Comparison of ENCODE assay signal across 33 cellular contexts in genomic region chr18:75970212-75970611, GRCh38.
DNase-seq lines count a peak whose midpoint lies in the region; ATAC-seq, FAIRE-seq and TF ChIP-seq lines count a peak whose summit lies in the region.
"Had no signal": no experiment of that assay in that cellular context is flagged by ENCODE, and none has a peak within 500 bp of the region (broad histone marks: within the 10 kb centered on the region; RNA-seq: fewer than 3 reads in every experiment).

No MANE protein-coding gene starts in this region.

- H2AFZ ChIP-seq in GM23338: peak overlapping the region; percentile 86

- no peaks in the 10 kb centered on the region for H3K36me3 ChIP-seq in GM23338 (ENCODE audit: insufficient read depth)
- H3K36me3 ChIP-seq in Caco-2 (ENCODE audit: control insufficient read depth, insufficient read depth, low read length): no peaks in the 10 kb centered on the region
- H3K36me3 ChIP-seq: BE2C; BLaER1; BLaER1 treated with 17β-estradiol and CSF1 and Interleukin-3, amounts not matched to agents 10 nM and 100 nM had no signal

- no peaks in the 10 kb centered on the region for H3K9me2 ChIP-seq in GM23338 (ENCODE audit: insufficient read depth)

- no peaks in the 10 kb centered on the region for H3K79me2 ChIP-seq in GM23338 (replicated peaks; ENCODE audit: insufficient read depth)

- peak; percentile 85 for FAIRE-seq in D721Med (lab: Jason Lieb, UNC)
- FAIRE-seq: A204.1, A549, G401.6 had no signal

- H3K27me3 ChIP-seq in GM23338 (ENCODE audit: insufficient read depth): no peaks in the 10 kb centered on the region
- H3K27me3 ChIP-seq in Caco-2 (replicated peaks; ENCODE audit: control insufficient read depth, insufficient read depth, low read length): no peaks in the 10 kb centered on the region
- H3K27me3 ChIP-seq: BE2C; BLaER1; BLaER1 treated with 17β-estradiol and CSF1 and Interleukin-3, amounts not matched to agents 10 nM and 100 nM had no signal

- H3K36me3 Mint-ChIP-seq in GM23338 (ENCODE audit: low read depth) (no peaks in the 10 kb centered on the region), neural crest cell (ENCODE audit: low read depth) (no peaks in the 10 kb centered on the region), Caco-2 (ENCODE audit: insufficient read depth, unreplicated experiment) (no peaks in the 10 kb centered on the region)
- H3K36me3 Mint-ChIP-seq: CD14-positive monocyte; CD4-positive, alpha-beta memory T cell; CD4-positive, CD25-positive, alpha-beta regulatory T cell; CD8-positive, alpha-beta memory T cell; CD8-positive, alpha-beta T cell had no signal

- intact Hi-C loops in Caco-2 (cut with micrococcal nuclease; ENCODE audit: unreplicated experiment): no loop called here

- H3K4me2 ChIP-seq in GM23338: no peak overlapping the region
- H3K4me2 ChIP-seq: A549; BLaER1; BLaER1 treated with 17β-estradiol and CSF1 and Interleukin-3, amounts not matched to agents 10 nM and 100 nM had no signal

- no TSS peak for BruUV-seq in Caco-2 (replicated peaks; lab: Mats Ljungman, UMichigan)

- H3K4me3 Mint-ChIP-seq in GM23338 (no peak overlapping the region), neural crest cell (no peak overlapping the region), Caco-2 (ENCODE audit: unreplicated experiment) (no peak overlapping the region)
- H3K4me3 Mint-ChIP-seq: B cell; CD14-positive monocyte; CD4-positive, alpha-beta memory T cell; CD4-positive, alpha-beta T cell; CD8-positive, alpha-beta memory T cell; CD8-positive, alpha-beta T cell had no signal

- no peaks in the 10 kb centered on the region for H3K4me1 ChIP-seq in GM23338 (ENCODE audit: insufficient read depth)
- no peaks in the 10 kb centered on the region for H3K4me1 ChIP-seq in Caco-2
- H3K4me1 ChIP-seq: A549, BE2C had no signal

- H3K27ac Mint-ChIP-seq in GM23338 (no peak overlapping the region; the same call in 1 of the 2 replicates), neural crest cell (ENCODE audit: unreplicated experiment) (peak overlapping the region; percentile 58), Caco-2 (ENCODE audit: unreplicated experiment) (no peak overlapping the region)
- H3K27ac Mint-ChIP-seq: B cell; CD14-positive monocyte; CD4-positive, alpha-beta memory T cell; CD4-positive, alpha-beta T cell; CD4-positive, CD25-positive, alpha-beta regulatory T cell; CD8-positive, alpha-beta memory T cell; CD8-positive, alpha-beta T cell had no signal

- no peaks in the 10 kb centered on the region for H3K9me3 ChIP-seq in Caco-2
- H3K9me3 ChIP-seq: A549; BE2C; BLaER1; BLaER1 treated with 17β-estradiol and CSF1 and Interleukin-3, amounts not matched to agents 10 nM and 100 nM had no signal

- ATAC-seq in GM23338 (no peak), HG02870 (IDR thresholded peaks at IDR 0.05; ENCODE audit: unreplicated experiment) (no peak)
- ATAC-seq: A549; CD8-positive, alpha-beta T cell had no signal

- H3K4me1 Mint-ChIP-seq in GM23338: no peaks in the 10 kb centered on the region
- H3K4me1 Mint-ChIP-seq in neural crest cell: no peaks in the 10 kb centered on the region
- H3K4me1 Mint-ChIP-seq in Caco-2 (ENCODE audit: low read depth, unreplicated experiment): no peaks in the 10 kb centered on the region
- H3K4me1 Mint-ChIP-seq: B cell; CD14-positive monocyte; CD4-positive, alpha-beta memory T cell; CD4-positive, CD25-positive, alpha-beta regulatory T cell; CD8-positive, alpha-beta memory T cell had no signal

- H3K4me3 ChIP-seq in GM23338 (no peak overlapping the region), Caco-2 (ENCODE audit: low read depth, low read length) (no peak overlapping the region)
- H3K4me3 ChIP-seq: A549; BLaER1; BLaER1 treated with 17β-estradiol and CSF1 and Interleukin-3, amounts not matched to agents 10 nM and 100 nM had no signal

- TF ChIP-seq CTCF in D721Med (IDR thresholded peaks at IDR 0.05; ENCODE audit: insufficient read depth, missing control alignments): no peak
- TF ChIP-seq CTCF in GM23338 (conservative IDR thresholded peaks at IDR 0.05; ENCODE audit: low read depth in 2 of 2): no peak
- TF ChIP-seq CTCF in neural crest cell (conservative IDR thresholded peaks at IDR 0.05): no peak
- no peak for TF ChIP-seq CTCF in Caco-2 (IDR thresholded peaks at IDR 0.05; ENCODE audit: insufficient read depth in 1 of 2, low read depth in 1 of 2, low read length in 1 of 2, severe bottlenecking in 1 of 2, unreplicated experiment in 1 of 2)

- H3K27ac ChIP-seq in GM23338 (ENCODE audit: low read depth): no peak overlapping the region
- H3K27ac ChIP-seq: 22Rv1; A549; BLaER1; BLaER1 treated with 17β-estradiol and CSF1 and Interleukin-3, amounts not matched to agents 10 nM and 100 nM; C4-2B had no signal

- no peaks in the 10 kb centered on the region for H3F3A ChIP-seq in GM23338 (replicated peaks; ENCODE audit: low read depth)

- H3K9me3 Mint-ChIP-seq in GM23338: no peaks in the 10 kb centered on the region
- H3K9me3 Mint-ChIP-seq in neural crest cell: peaks cover 2% of the 10 kb centered on the region
- H3K9me3 Mint-ChIP-seq in Caco-2 (ENCODE audit: unreplicated experiment): no peaks in the 10 kb centered on the region
- H3K9me3 Mint-ChIP-seq: CD4-positive, alpha-beta T cell; CD4-positive, CD25-positive, alpha-beta regulatory T cell; CD8-positive, alpha-beta T cell had no signal

- H3K27me3 Mint-ChIP-seq in GM23338 (ENCODE audit: insufficient read depth, low read depth, poor library complexity): peaks cover 2% of the 10 kb centered on the region
- H3K27me3 Mint-ChIP-seq in neural crest cell (ENCODE audit: low read depth): no peaks in the 10 kb centered on the region
- H3K27me3 Mint-ChIP-seq in Caco-2 (ENCODE audit: insufficient read depth, unreplicated experiment): peaks cover 5% of the 10 kb centered on the region
- H3K27me3 Mint-ChIP-seq: B cell; CD4-positive, alpha-beta memory T cell; CD4-positive, CD25-positive, alpha-beta regulatory T cell; CD8-positive, alpha-beta memory T cell had no signal

- no peaks in the 10 kb centered on the region for H4K20me1 ChIP-seq in GM23338 (replicated peaks; ENCODE audit: insufficient read depth)
- H4K20me1 ChIP-seq: BLaER1; BLaER1 treated with 17β-estradiol and CSF1 and Interleukin-3, amounts not matched to agents 10 nM and 100 nM had no signal

- no peak for DNase-seq in D721Med (ENCODE audit: insufficient read length, low spot score)
- DNase-seq in GM23338 (ENCODE audit: low spot score): no peak
- DNase-seq in neural crest cell (ENCODE audit: low read depth, low spot score): no peak
- no peak for DNase-seq in Caco-2
- DNase-seq in 8988T: no peak
- DNase-seq: ACHN; AML-193; BE2C; C1 segment of cervical spinal cord; Calu3; CD4-positive, alpha-beta memory T cell; CD4-positive, alpha-beta T cell; CD4-positive, CD25-positive, alpha-beta regulatory T cell; CD8-positive, alpha-beta memory T cell; CD8-positive, alpha-beta T cell; COR-L47; DMS 273 treated with DMSO at 0.1 percent for 48 hours; DMS153; DMS53; DMS79; DMS79 treated with DMSO at 0.1 percent for 48 hours; DND-41; EL had no signal

- POLR2A ChIA-PET in Caco-2 (lab: Charles Lee): no interaction called here

- CTCF ChIA-PET in Caco-2 (lab: Charles Lee): no interaction called here

TF ChIP-seq in GM23338, 12 proteins besides CTCF, POLR2A, EP300 and RAD21 (continues in another document):
- no peak for TF ChIP-seq POLR2AphosphoS5 (IDR thresholded peaks at IDR 0.05; ENCODE audit: low read depth)
